Comparison of ENCODE assay signal across 1 cellular context in genomic region chr19:39876486-39876885, GRCh38. TPM values are rescaled to one million over a fixed set of nuclear protein-coding genes. Genes with fewer than 3 reads are reported as not detected.
"Had no signal": no experiment of that assay in that cellular context is flagged by ENCODE, and none has a peak within 500 bp of the region (broad histone marks: within the 10 kb centered on the region; RNA-seq: fewer than 3 reads in every experiment).

No MANE protein-coding gene starts in this region.

RNA-seq across cellular contexts. Expression of gene FCGBP, which starts 57.9 kb away (rescaled TPM):
- total RNA-seq: endothelial cell of umbilical vein had no signal
